ENCODE assay signal across 16 cellular contexts in the genomic region with DNA sequence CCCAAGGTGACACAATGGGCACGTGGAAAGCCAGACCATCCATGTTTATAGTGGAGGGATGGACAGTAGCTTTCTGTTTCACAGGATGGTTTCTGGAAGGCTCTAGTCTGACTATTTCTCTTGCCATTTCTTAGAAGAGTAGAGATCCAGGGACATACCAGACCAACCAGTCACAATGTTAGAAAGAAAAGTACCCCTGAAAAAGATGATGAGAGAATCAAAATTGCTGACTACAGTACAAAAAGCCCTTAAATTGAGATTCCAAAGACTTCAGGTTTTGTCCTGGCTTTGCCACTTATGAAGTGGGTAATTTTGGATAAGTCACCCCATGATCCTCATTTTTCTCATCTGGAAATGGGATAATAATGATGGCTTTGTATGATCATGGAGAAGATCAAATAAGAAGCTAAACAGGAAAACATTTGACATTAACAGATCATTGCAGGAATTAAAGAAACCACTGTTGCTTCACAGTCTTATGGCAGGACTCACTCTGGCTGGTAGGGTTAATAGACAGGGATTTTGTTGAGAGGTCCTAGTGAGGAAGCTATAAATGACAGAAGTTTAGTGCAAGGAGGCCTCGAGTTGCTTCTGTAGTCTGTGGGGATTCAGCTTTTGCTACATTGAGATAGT.
"Had no signal": no experiment of that assay in that cellular context is flagged by ENCODE, and none has a peak within 500 bp of the region (broad histone marks: within the 10 kb centered on the region; RNA-seq: fewer than 3 reads in every experiment).

No MANE protein-coding gene starts in this region.

- FAIRE-seq: TTC549 had no signal

- H3K4me1 ChIP-seq: ascending aorta, gastroesophageal sphincter, stomach had no signal

- ATAC-seq: activated T-cell treated with anti-CD3 and anti-CD28 coated beads, Interleukin-2, amount 50 U/mL, for 72 hours; gastroesophageal sphincter; mucosa of descending colon; naive thymus-derived CD4-positive, alpha-beta T cell had no signal

- H3K9me3 ChIP-seq: ascending aorta, gastroesophageal sphincter, heart right ventricle, mucosa of descending colon, stomach had no signal

- DNase-seq: activated CD4-positive, alpha-beta T cell treated with anti-CD3 and anti-CD28 coated beads, Interleukin-2, amount 50 U/mL, for 4 hours; activated gamma-delta T cell; activated T-cell treated with anti-CD3 and anti-CD28 coated beads, Interleukin-2, amount 50 U/mL, for 72 hours; effector CD4-positive, alpha-beta T cell; heart right ventricle; kidney glomerular epithelial cell; left ventricle myocardium superior; mucosa of descending colon; naive thymus-derived CD4-positive, alpha-beta T cell; retina; stimulated activated CD4-positive, alpha-beta T cell treated with anti-CD3 and anti-CD28 coated beads, Interleukin-2, amount 100 ng/mL, for 48 hours; stomach; trophoblast cell had no signal

- H3K27me3 ChIP-seq: ascending aorta, gastroesophageal sphincter, heart right ventricle, stomach had no signal

- H3K27ac ChIP-seq: ascending aorta, gastroesophageal sphincter, stomach had no signal

- H3K36me3 ChIP-seq: ascending aorta, gastroesophageal sphincter, heart right ventricle, stomach had no signal

- H3K4me3 ChIP-seq: ascending aorta, gastroesophageal sphincter, heart right ventricle, mucosa of descending colon, stomach had no signal
